In genomic region chr2:28360742-28361293, GRCh38 we compare ENCODE assay signal across 1 cellular context.
TF ChIP-seq lines count a peak whose summit lies in the region.

No MANE protein-coding gene starts in this region.

TF ChIP-seq in HEK293, 187 proteins besides CTCF, POLR2A, EP300 and RAD21 (continued from another document):
- TF ChIP-seq ZNF366 (tag by site-specific recombination; conservative IDR thresholded peaks at IDR 0.05) (peak; percentile 22; the same call in 1 of the 2 replicates), HOXA7 (CRISPR knock-in tag; IDR thresholded peaks at IDR 0.05; ENCODE audit: borderline replicate concordance) (no peak), ZNF404 (tag by site-specific recombination; IDR thresholded peaks at IDR 0.05) (no peak), ZBTB48 (tag by site-specific recombination; IDR thresholded peaks at IDR 0.05) (peak; percentile 79), ZNF292 (tag by site-specific recombination; IDR thresholded peaks at IDR 0.05; ENCODE audit: borderline replicate concordance, low read depth) (no peak), ZNF776 (tag by site-specific recombination; IDR thresholded peaks at IDR 0.05; ENCODE audit: borderline replicate concordance) (no peak), KLF17 (tag by site-specific recombination; IDR thresholded peaks at IDR 0.05) (peak; percentile 51; the same call in 1 of the 2 replicates), ZNF354C (tag by site-specific recombination; IDR thresholded peaks at IDR 0.05; ENCODE audit: borderline replicate concordance, low read depth) (no peak), ZNF629 (tag by site-specific recombination; IDR thresholded peaks at IDR 0.05) (peak; percentile 33; the same call in 1 of the 2 replicates), PRDM1 (tag by site-specific recombination; IDR thresholded peaks at IDR 0.05) (no peak), ZNF19 (tag by site-specific recombination; IDR thresholded peaks at IDR 0.05; ENCODE audit: low read depth) (no peak), ZNF514 (tag by site-specific recombination; IDR thresholded peaks at IDR 0.05) (no peak), EGR2 (tag by site-specific recombination; IDR thresholded peaks at IDR 0.05; ENCODE audit: low read depth) (no peak), SCRT2 (tag by site-specific recombination; IDR thresholded peaks at IDR 0.05) (peak; percentile 49), ZNF660 (tag by site-specific recombination; IDR thresholded peaks at IDR 0.05) (no peak), ZNF311 (tag by site-specific recombination; IDR thresholded peaks at IDR 0.05; ENCODE audit: borderline replicate concordance) (no peak), KLF10 (tag by site-specific recombination; IDR thresholded peaks at IDR 0.05) (no peak)
TF ChIP-seq in HEK293: peak in this region for 6.
